ENCODE assay signal across 10 cellular contexts in the genomic region with DNA sequence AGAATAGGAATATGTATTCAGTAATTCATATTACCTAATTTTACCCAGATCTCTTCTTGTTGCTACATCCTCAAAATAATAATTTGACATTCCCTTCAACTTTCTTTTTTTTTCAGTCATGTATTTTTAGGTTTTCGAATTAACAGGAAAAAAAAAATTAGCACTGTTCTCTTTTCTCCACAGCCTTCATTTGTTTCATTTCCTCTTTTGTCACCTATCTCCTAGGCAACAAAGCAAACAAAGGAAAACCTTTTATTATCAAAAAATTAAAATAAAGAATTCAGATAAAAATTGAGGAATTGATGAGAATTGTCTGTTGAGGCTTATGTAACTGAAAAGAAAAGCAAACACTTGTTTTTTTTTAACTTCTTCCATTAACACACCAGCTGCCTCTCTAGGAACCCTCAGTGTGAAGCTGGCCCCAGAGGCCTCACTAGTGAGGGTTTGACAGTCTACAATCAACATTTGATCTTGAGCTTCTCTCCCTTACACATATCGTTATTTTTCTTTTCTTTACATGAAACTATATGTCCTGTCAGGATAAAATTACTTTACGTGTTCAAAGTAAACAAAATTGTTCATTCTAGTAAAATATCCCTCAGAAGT.
DNase-seq lines count a peak whose midpoint lies in the region; ATAC-seq and TF ChIP-seq lines count a peak whose summit lies in the region.
"Had no signal": no experiment of that assay in that cellular context is flagged by ENCODE, and none has a peak within 500 bp of the region (broad histone marks: within the 10 kb centered on the region; RNA-seq: fewer than 3 reads in every experiment).

No MANE protein-coding gene starts in this region.

- H3K4me2 ChIP-seq in BLaER1 (peak overlapping the region; percentile 63), OCI-LY3 (ENCODE audit: low read length) (peak overlapping the region; percentile 23)

- no peak overlapping the region for H3K9ac ChIP-seq in BLaER1
- H3K9ac ChIP-seq in OCI-LY3 (ENCODE audit: low read length) = no peak overlapping the region; the same call in 1 of the 2 replicates

- no peak for DNase-seq in A172 (ENCODE audit: low spot score)
- DNase-seq in T-helper 1 cell = no peak
- no peak for DNase-seq in stimulated activated CD4-positive, alpha-beta T cell treated with anti-CD3 and anti-CD28 coated beads, Interleukin-4, amount 100 ng/mL, for 24 hours
- no peak for DNase-seq in activated CD8-positive, alpha-beta T cell treated with anti-CD3 and anti-CD28 coated beads, Interleukin-2, amount 10 ng/mL, durations not matched to agents 7 days and 5 days
- DNase-seq: heart right ventricle had no signal

- H3K4me3 ChIP-seq in BLaER1 (no peak overlapping the region), OCI-LY3 (ENCODE audit: low read length) (no peak overlapping the region)
- H3K4me3 ChIP-seq: heart right ventricle had no signal

- H3K27me3 Mint-ChIP-seq in activated CD8-positive, alpha-beta T cell treated with anti-CD3 and anti-CD28 coated beads, Interleukin-2, amount 10 ng/mL, durations not matched to agents 7 days and 5 days (ENCODE audit: low read depth) = no peaks in the 10 kb centered on the region

- no peak for TF ChIP-seq CTCF in OCI-LY3 (IDR thresholded peaks at IDR 0.05; ENCODE audit: low read depth, low read length)

- H3K36me3 Mint-ChIP-seq in activated CD8-positive, alpha-beta T cell treated with anti-CD3 and anti-CD28 coated beads, Interleukin-2, amount 10 ng/mL, durations not matched to agents 7 days and 5 days (ENCODE audit: low read depth) = no peaks in the 10 kb centered on the region
- H3K36me3 Mint-ChIP-seq: activated naive CD4-positive, alpha-beta T cell treated with anti-CD3 and anti-CD28 coated beads, Interleukin-2, amount 50 U/mL, for 72 hours had no signal

- no peaks in the 10 kb centered on the region for H3K79me2 ChIP-seq in OCI-LY3 (ENCODE audit: low read length)

- no peak overlapping the region for H2AFZ ChIP-seq in OCI-LY3 (ENCODE audit: low read depth, low read length)

- H3K4me1 ChIP-seq in BLaER1 (peaks cover 28% of the 10 kb centered on the region), OCI-LY3 (ENCODE audit: low read length) (peaks cover 26% of the 10 kb centered on the region)

- no peaks in the 10 kb centered on the region for H3K36me3 ChIP-seq in BLaER1
- no peaks in the 10 kb centered on the region for H3K36me3 ChIP-seq in OCI-LY3 (replicated peaks; ENCODE audit: low read depth, low read length)
- H3K36me3 ChIP-seq: heart right ventricle had no signal

- H4K20me1 ChIP-seq in BLaER1 = no peaks in the 10 kb centered on the region
- H4K20me1 ChIP-seq in OCI-LY3 (ENCODE audit: insufficient read depth, low read length) = no peaks in the 10 kb centered on the region

- CTCF ChIA-PET in activated CD8-positive, alpha-beta T cell treated with anti-CD3 and anti-CD28 coated beads, Interleukin-2, amount 10 ng/mL, durations not matched to agents 7 days and 5 days (lab: Charles Lee) = no interaction called here

- H3K4me1 Mint-ChIP-seq in activated CD8-positive, alpha-beta T cell treated with anti-CD3 and anti-CD28 coated beads, Interleukin-2, amount 10 ng/mL, durations not matched to agents 7 days and 5 days (ENCODE audit: low read depth) = no peaks in the 10 kb centered on the region

- H3K27me3 ChIP-seq in BLaER1 (no peaks in the 10 kb centered on the region), OCI-LY3 (ENCODE audit: low read depth, low read length) (no peaks in the 10 kb centered on the region)
- H3K27me3 ChIP-seq: heart right ventricle had no signal

- POLR2A ChIA-PET in activated CD8-positive, alpha-beta T cell treated with anti-CD3 and anti-CD28 coated beads, Interleukin-2, amount 10 ng/mL, durations not matched to agents 7 days and 5 days (lab: Charles Lee) = no interaction called here

- no peaks in the 10 kb centered on the region for H3K9me3 Mint-ChIP-seq in activated CD8-positive, alpha-beta T cell treated with anti-CD3 and anti-CD28 coated beads, Interleukin-2, amount 10 ng/mL, durations not matched to agents 7 days and 5 days (ENCODE audit: insufficient read depth)

- ATAC-seq in GM19438 (IDR thresholded peaks at IDR 0.05; ENCODE audit: low read depth, unreplicated experiment) (peak; percentile 55), HG03066 (IDR thresholded peaks at IDR 0.05; ENCODE audit: low read depth, unreplicated experiment) (peak; percentile 64)
- no peak for ATAC-seq in activated CD8-positive, alpha-beta T cell treated with anti-CD3 and anti-CD28 coated beads, Interleukin-2, amount 10 ng/mL, durations not matched to agents 7 days and 5 days
- ATAC-seq: activated naive CD4-positive, alpha-beta T cell treated with anti-CD3 and anti-CD28 coated beads, Interleukin-2, amount 50 U/mL, for 72 hours had no signal

- H3K27ac Mint-ChIP-seq in activated CD8-positive, alpha-beta T cell treated with anti-CD3 and anti-CD28 coated beads, Interleukin-2, amount 10 ng/mL, durations not matched to agents 7 days and 5 days = no peak overlapping the region
- H3K27ac Mint-ChIP-seq: activated naive CD4-positive, alpha-beta T cell treated with anti-CD3 and anti-CD28 coated beads, Interleukin-2, amount 50 U/mL, for 72 hours had no signal

- H3K9me3 ChIP-seq in BLaER1 = no peaks in the 10 kb centered on the region
- no peaks in the 10 kb centered on the region for H3K9me3 ChIP-seq in OCI-LY3 (ENCODE audit: insufficient read depth, low read length)

- H3K4me3 Mint-ChIP-seq in activated CD8-positive, alpha-beta T cell treated with anti-CD3 and anti-CD28 coated beads, Interleukin-2, amount 10 ng/mL, durations not matched to agents 7 days and 5 days = no peak overlapping the region

- H3K27ac ChIP-seq in BLaER1 (0 out of 2 replicates have a peak overlapping the region, but pooled peaks have one; percentile 65), OCI-LY3 (ENCODE audit: low read length) (no peak overlapping the region)
